ENCODE assay signal across 1 cellular context in genomic region chr14:50768693-50769092, GRCh38.
TF ChIP-seq lines count a peak whose summit lies in the region.

No MANE protein-coding gene starts in this region.

TF ChIP-seq in IMR-90, 13 proteins besides CTCF, POLR2A, EP300 and RAD21 (continued from another document):
- TF ChIP-seq, protein P1, sequence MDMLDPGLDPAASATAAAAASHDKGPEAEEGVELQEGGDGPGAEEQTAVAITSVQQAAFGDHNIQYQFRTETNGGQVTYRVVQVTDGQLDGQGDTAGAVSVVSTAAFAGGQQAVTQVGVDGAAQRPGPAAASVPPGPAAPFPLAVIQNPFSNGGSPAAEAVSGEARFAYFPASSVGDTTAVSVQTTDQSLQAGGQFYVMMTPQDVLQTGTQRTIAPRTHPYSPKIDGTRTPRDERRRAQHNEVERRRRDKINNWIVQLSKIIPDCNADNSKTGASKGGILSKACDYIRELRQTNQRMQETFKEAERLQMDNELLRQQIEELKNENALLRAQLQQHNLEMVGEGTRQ (IDR thresholded peaks at IDR 0.05; ENCODE audit: low read depth, low read length), result no peak
- TF ChIP-seq SMC3 (IDR thresholded peaks at IDR 0.05; ENCODE audit: low read depth, low read length) (no peak), FOS (IDR thresholded peaks at IDR 0.05; ENCODE audit: low read depth, low read length) (no peak), MXI1 (IDR thresholded peaks at IDR 0.05; ENCODE audit: borderline replicate concordance, low read depth, low read length) (no peak), MAFK (IDR thresholded peaks at IDR 0.05; ENCODE audit: low read depth, low read length) (no peak), NFE2L2 (IDR thresholded peaks at IDR 0.05; ENCODE audit: low read depth, low read length) (no peak; the same call in 1 of the 2 replicates), CEBPB (IDR thresholded peaks at IDR 0.05; ENCODE audit: low read depth, low read length) (no peak)
